In genomic region chr1:11735531-11735853, GRCh38 we compare ENCODE assay signal across 8 cellular contexts. TPM values are rescaled to one million over a fixed set of nuclear protein-coding genes. Genes with fewer than 3 reads are reported as not detected.
DNase-seq lines count a peak whose midpoint lies in the region; ATAC-seq, FAIRE-seq and TF ChIP-seq lines count a peak whose summit lies in the region.

No MANE protein-coding gene starts in this region.

- 18% methylated on average over 3 of the region's 4 CpGs for WGBS in HepG2 (ENCODE audit: low lambda C conversion rate)

- TF ChIP-seq CTCF in HepG2 (CRISPR knock-in tag; IDR thresholded peaks at IDR 0.05) (no peak), tibial artery (IDR thresholded peaks at IDR 0.05) (no peak)

- no peaks in the 10 kb centered on the region for H4K20me1 ChIP-seq in HepG2 (ENCODE audit: insufficient read depth, low read length)

- H3K4me1 ChIP-seq in HepG2 (ENCODE audit: insufficient read depth, low read length), result peaks cover 48% of the 10 kb centered on the region
- peaks cover 0 to 39% (median 20%) of the 10 kb centered on the region in 4 donors for H3K4me1 ChIP-seq in tibial artery

- POLR2A ChIA-PET in HepG2 (lab: Yijun Ruan, JAX), result interaction anchor here (0.6 to 3.5 kb wide), 9 partner anchors 8 to 473 kb away, joined by 3 to 17 read pairs (median 6); partner anchors contain the start of genes CLCN6, FBXO2, FBXO44 and MTHFR

- H3K9me3 Mint-ChIP-seq in activated naive CD4-positive, alpha-beta T cell treated with anti-CD3 and anti-CD28 coated beads, Interleukin-2, amount 10 ng/mL, durations not matched to agents 7 days and 5 days, result no peaks in the 10 kb centered on the region
- H3K9me3 Mint-ChIP-seq in activated naive CD4-positive, alpha-beta T cell treated with anti-CD3 and anti-CD28 coated beads, Interleukin-2, amount 50 U/mL, for 72 hours, result no peaks in the 10 kb centered on the region
- no peaks in the 10 kb centered on the region for H3K9me3 Mint-ChIP-seq in activated naive CD8-positive, alpha-beta T cell treated with anti-CD3 and anti-CD28 coated beads for 36 hours

- H3K4me3 Mint-ChIP-seq in activated naive CD4-positive, alpha-beta T cell treated with anti-CD3 and anti-CD28 coated beads, Interleukin-2, amount 10 ng/mL, durations not matched to agents 7 days and 5 days, result peak overlapping the region; percentile 95
- peak overlapping the region; percentile 98 for H3K4me3 Mint-ChIP-seq in activated naive CD8-positive, alpha-beta T cell treated with anti-CD3 and anti-CD28 coated beads for 36 hours

- H3K27ac Mint-ChIP-seq in activated naive CD4-positive, alpha-beta T cell treated with anti-CD3 and anti-CD28 coated beads, Interleukin-2, amount 10 ng/mL, durations not matched to agents 7 days and 5 days, result peak overlapping the region; percentile 88
- H3K27ac Mint-ChIP-seq in activated naive CD4-positive, alpha-beta T cell treated with anti-CD3 and anti-CD28 coated beads, Interleukin-2, amount 50 U/mL, for 72 hours, result peak overlapping the region in 1 of 2 donors; percentile 92
- H3K27ac Mint-ChIP-seq in activated naive CD8-positive, alpha-beta T cell treated with anti-CD3 and anti-CD28 coated beads for 36 hours, result no peak overlapping the region

- intact Hi-C loops in HepG2 (cut with micrococcal nuclease; ENCODE audit: unreplicated experiment), result no loop called here
- intact Hi-C loops in tibial artery (cut with DNase I; ENCODE audit: low total_unique reads), result loop anchor here (5.0 kb wide), 1 partner anchor 72 kb away; the partner anchor contains the start of genes CLCN6 and MTHFR

- no peak overlapping the region for H2AFZ ChIP-seq in HepG2 (ENCODE audit: low read length)

- no peak for ATAC-seq in activated naive CD4-positive, alpha-beta T cell treated with anti-CD3 and anti-CD28 coated beads, Interleukin-2, amount 50 U/mL, for 72 hours
- ATAC-seq in HepG2 (no peak), HG02798 (IDR thresholded peaks at IDR 0.05; ENCODE audit: poor library complexity, unreplicated experiment) (no peak), HG03460 (IDR thresholded peaks at IDR 0.05; ENCODE audit: unreplicated experiment) (no peak)

- H3K27me3 Mint-ChIP-seq in activated naive CD4-positive, alpha-beta T cell treated with anti-CD3 and anti-CD28 coated beads, Interleukin-2, amount 10 ng/mL, durations not matched to agents 7 days and 5 days, result peaks cover 25% of the 10 kb centered on the region
- no peaks in the 10 kb centered on the region for H3K27me3 Mint-ChIP-seq in activated naive CD8-positive, alpha-beta T cell treated with anti-CD3 and anti-CD28 coated beads for 36 hours

- no peak for TF ChIP-seq RAD21 in HepG2 (CRISPR knock-in tag; IDR thresholded peaks at IDR 0.05)

- TF ChIP-seq EP300 in HepG2 (IDR thresholded peaks at IDR 0.05; ENCODE audit: low read depth in 2 of 2, low read length in 2 of 2) (no peak; a peak in 1 of 4 replicates), HepG2 (CRISPR knock-in tag; IDR thresholded peaks at IDR 0.05; ENCODE audit: borderline replicate concordance) (no peak)

- CTCF ChIA-PET in activated naive CD4-positive, alpha-beta T cell treated with anti-CD3 and anti-CD28 coated beads, Interleukin-2, amount 10 ng/mL, durations not matched to agents 7 days and 5 days (lab: Charles Lee), result interaction anchor here (0.6 to 1.8 kb wide), 4 partner anchors 16 to 85 kb away, joined by 3 to 6 read pairs (median 4); partner anchors contain the start of gene FBXO6
- CTCF ChIA-PET in HepG2 (lab: Yijun Ruan, JAX; ENCODE audit: low intra/inter-chr PET ratio, low total read pairs), result no interaction called here

- no TSS peak for BruUV-seq in HepG2 (replicated peaks; lab: Mats Ljungman, UMichigan)

- no peak for DNase-seq in activated naive CD4-positive, alpha-beta T cell treated with anti-CD3 and anti-CD28 coated beads, Interleukin-2, amount 10 ng/mL, durations not matched to agents 7 days and 5 days
- no peak for DNase-seq in activated naive CD4-positive, alpha-beta T cell treated with anti-CD3 and anti-CD28 coated beads, Interleukin-2, amount 50 U/mL, for 72 hours (ENCODE audit: low spot score in 2 of 2)
- DNase-seq in activated naive CD8-positive, alpha-beta T cell treated with anti-CD3 and anti-CD28 coated beads for 36 hours, result no peak
- DNase-seq in HepG2 (ENCODE audit: low spot score), result no peak
- no peak for DNase-seq in tibial artery
- no peak for DNase-seq in NCI-H187 treated with DMSO at 0.1 percent for 48 hours (lab: John Stamatoyannopoulos, UW)

- H3K4me3 ChIP-seq in HepG2 (replicated peaks in 1 of 3; ENCODE audit: insufficient read depth in 1 of 3, low read depth in 2 of 3, low read length in 3 of 3), result peak overlapping the region; percentile 86 to 99 (median 98); a peak in 5 of 6 replicates
- H3K4me3 ChIP-seq in tibial artery, result peak overlapping the region; percentile 68

- H3K9me3 ChIP-seq in HepG2 (ENCODE audit: low read length), result no peaks in the 10 kb centered on the region
- H3K9me3 ChIP-seq in tibial artery, result no peaks in the 10 kb centered on the region

- FAIRE-seq in HepG2 (lab: Jason Lieb, UNC), result no peak

- H3K36me3 Mint-ChIP-seq in activated naive CD4-positive, alpha-beta T cell treated with anti-CD3 and anti-CD28 coated beads, Interleukin-2, amount 10 ng/mL, durations not matched to agents 7 days and 5 days, result peaks cover 8% of the 10 kb centered on the region
- H3K36me3 Mint-ChIP-seq in activated naive CD4-positive, alpha-beta T cell treated with anti-CD3 and anti-CD28 coated beads, Interleukin-2, amount 50 U/mL, for 72 hours, result peaks cover 0 to 5% of the 10 kb centered on the region in 2 donors
- peaks cover 2% of the 10 kb centered on the region for H3K36me3 Mint-ChIP-seq in activated naive CD8-positive, alpha-beta T cell treated with anti-CD3 and anti-CD28 coated beads for 36 hours

- peaks cover 0 to 3% of the 10 kb centered on the region in 2 experiments; a peak in 2 of 5 replicates for H3K27me3 ChIP-seq in HepG2 (ENCODE audit: control insufficient read depth in 1 of 2, insufficient read depth in 2 of 2, low read length in 2 of 2)
- no peaks in the 10 kb centered on the region for H3K27me3 ChIP-seq in tibial artery

- H3K36me3 ChIP-seq in HepG2 (replicated peaks in 1 of 2; ENCODE audit: control insufficient read depth in 1 of 2, insufficient read depth in 2 of 2, low read length in 2 of 2), result no peaks in the 10 kb centered on the region
- H3K36me3 ChIP-seq in tibial artery, result no peaks in the 10 kb centered on the region

- H3K27ac ChIP-seq in HepG2 (ENCODE audit: extremely low read length, insufficient read depth, low read length) (no peak overlapping the region), tibial artery (peak overlapping the region; percentile 77 to 81)

- in situ Hi-C loops in HepG2 (cut with HindIII; ENCODE audit: extremely low pct_ligation_motif_present, low pct_unique_long_range_greater_than_20kb), result no loop called here

- no peak for TF ChIP-seq POLR2A in HepG2 (IDR thresholded peaks at IDR 0.05; ENCODE audit: insufficient read depth in 1 of 2, low read depth in 2 of 2, low read length in 2 of 2)

- no peak overlapping the region for H3K9ac ChIP-seq in HepG2 (ENCODE audit: insufficient read depth, low read depth, low read length)

- H3K4me1 Mint-ChIP-seq in activated naive CD4-positive, alpha-beta T cell treated with anti-CD3 and anti-CD28 coated beads, Interleukin-2, amount 10 ng/mL, durations not matched to agents 7 days and 5 days, result peaks cover 78% of the 10 kb centered on the region
- H3K4me1 Mint-ChIP-seq in activated naive CD8-positive, alpha-beta T cell treated with anti-CD3 and anti-CD28 coated beads for 36 hours, result peaks cover 52% of the 10 kb centered on the region

- no peaks in the 10 kb centered on the region for H3K79me2 ChIP-seq in HepG2 (ENCODE audit: insufficient read depth, low read length)

- H3K4me2 ChIP-seq in HepG2 (ENCODE audit: low read depth, low read length), result peak overlapping the region; percentile 88

RNA-seq across cellular contexts. Expression of gene AGTRAP, which starts 0.4 kb away (rescaled TPM):
- total RNA-seq in activated naive CD4-positive, alpha-beta T cell treated with anti-CD3 and anti-CD28 coated beads, Interleukin-2, amount 50 U/mL, for 72 hours, result 10 to 100 TPM in 1 of 2 donors, 1 to 10 TPM in 1; 9.7 to 24.1 TPM
- 10 to 100 TPM; 10.2 to 11.0 TPM for total RNA-seq in activated naive CD8-positive, alpha-beta T cell treated with anti-CD3 and anti-CD28 coated beads for 36 hours
- 15.7 and 32.0 TPM in 2 replicates for total RNA-seq in HepG2 (2016; rRNA removed; fragmentation: Illumina TruSeq; extraction: Trizol)
- 18.6 and 25.8 TPM in 2 replicates for total RNA-seq in HepG2 (2016; cell fraction: cytosol; rRNA removed; fragmentation: Illumina TruSeq; extraction: Trizol; ENCODE audit: low read depth)
- total RNA-seq in HepG2 (2016; cell fraction: insoluble cytoplasmic fraction; rRNA removed; fragmentation: Illumina TruSeq; extraction: Trizol), result 15.6 and 33.2 TPM in 2 replicates
- total RNA-seq in HepG2 (2016; cell fraction: membrane; rRNA removed; fragmentation: Illumina TruSeq; extraction: Trizol), result 23.1 and 27.7 TPM in 2 replicates
- 23.8 and 30.7 TPM in 2 replicates for total RNA-seq in HepG2 (2016; cell fraction: nucleus; rRNA removed; fragmentation: Illumina TruSeq; extraction: Trizol)
- polyA plus RNA-seq in HepG2 (2011; rRNA removed), result 28.3 and 35.4 TPM in 2 replicates
- polyA plus RNA-seq in HepG2 (2011; cell fraction: cytosol; rRNA removed), result 29.2 and 46.7 TPM in 2 replicates
- 39.3 TPM in 2 replicates for polyA plus RNA-seq in HepG2 (2011; cell fraction: nucleus; rRNA removed)
- 22.4 and 25.3 TPM in 2 replicates for polyA plus RNA-seq in HepG2 (2012)
- polyA plus RNA-seq in HepG2 (2016; cell fraction: cytosol; fragmentation: Illumina TruSeq; extraction: Trizol; ENCODE audit: low read depth), result 25.0 and 27.3 TPM in 2 replicates
- polyA plus RNA-seq in HepG2 (2016; cell fraction: insoluble cytoplasmic fraction; fragmentation: Illumina TruSeq; extraction: Trizol; ENCODE audit: low read depth), result 15.8 and 17.2 TPM in 2 replicates
- 26.4 and 29.2 TPM in 2 replicates for polyA plus RNA-seq in HepG2 (2016; cell fraction: membrane; fragmentation: Illumina TruSeq; extraction: Trizol; ENCODE audit: low read depth)
- 49.1 and 50.0 TPM in 2 replicates for polyA plus RNA-seq in HepG2 (2016; cell fraction: nucleus; fragmentation: Illumina TruSeq; extraction: Trizol; ENCODE audit: insufficient read depth, low read depth)
- polyA minus RNA-seq in HepG2 (2011; rRNA and poly(A)+ RNA removed; ENCODE audit: low replicate concordance), result 34.5 and 53.9 TPM in 2 replicates
- polyA minus RNA-seq in HepG2 (2011; cell fraction: cytosol; rRNA and poly(A)+ RNA removed), result 15.4 and 16.0 TPM in 2 replicates
- 8.0 and 8.6 TPM in 2 replicates for polyA minus RNA-seq in HepG2 (2011; cell fraction: nucleus; rRNA and poly(A)+ RNA removed)

RNA-seq across cellular contexts. Expression of gene C1orf167, which starts 26.5 kb away (rescaled TPM):
- total RNA-seq in activated naive CD4-positive, alpha-beta T cell treated with anti-CD3 and anti-CD28 coated beads, Interleukin-2, amount 50 U/mL, for 72 hours, result not detected
- not detected for total RNA-seq in activated naive CD8-positive, alpha-beta T cell treated with anti-CD3 and anti-CD28 coated beads for 36 hours
- not detected in 2 replicates for total RNA-seq in HepG2 (2016; rRNA removed; fragmentation: Illumina TruSeq; extraction: Trizol)
- total RNA-seq in HepG2 (2016; cell fraction: cytosol; rRNA removed; fragmentation: Illumina TruSeq; extraction: Trizol; ENCODE audit: low read depth), result not detected in 2 replicates
- not detected in 2 replicates for total RNA-seq in HepG2 (2016; cell fraction: insoluble cytoplasmic fraction; rRNA removed; fragmentation: Illumina TruSeq; extraction: Trizol)
- total RNA-seq in HepG2 (2016; cell fraction: membrane; rRNA removed; fragmentation: Illumina TruSeq; extraction: Trizol), result not detected in 2 replicates
- total RNA-seq in HepG2 (2016; cell fraction: nucleus; rRNA removed; fragmentation: Illumina TruSeq; extraction: Trizol), result not detected in 2 replicates
- polyA plus RNA-seq in HepG2 (2011; rRNA removed), result not detected in 2 replicates
- polyA plus RNA-seq in HepG2 (2011; cell fraction: cytosol; rRNA removed), result not detected in 2 replicates
- polyA plus RNA-seq in HepG2 (2011; cell fraction: nucleus; rRNA removed), result 0.19 TPM in 1 of 2 replicates, not detected in the other
- 0.72 TPM in 1 of 2 replicates, not detected in the other for polyA plus RNA-seq in HepG2 (2012)
- polyA plus RNA-seq in HepG2 (2016; cell fraction: cytosol; fragmentation: Illumina TruSeq; extraction: Trizol; ENCODE audit: low read depth), result not detected in 2 replicates
- not detected in 2 replicates for polyA plus RNA-seq in HepG2 (2016; cell fraction: insoluble cytoplasmic fraction; fragmentation: Illumina TruSeq; extraction: Trizol; ENCODE audit: low read depth)
- polyA plus RNA-seq in HepG2 (2016; cell fraction: membrane; fragmentation: Illumina TruSeq; extraction: Trizol; ENCODE audit: low read depth), result not detected in 2 replicates
- polyA plus RNA-seq in HepG2 (2016; cell fraction: nucleus; fragmentation: Illumina TruSeq; extraction: Trizol; ENCODE audit: insufficient read depth, low read depth), result not detected in 2 replicates
- not detected in 2 replicates for polyA minus RNA-seq in HepG2 (2011; rRNA and poly(A)+ RNA removed; ENCODE audit: low replicate concordance)
- polyA minus RNA-seq in HepG2 (2011; cell fraction: cytosol; rRNA and poly(A)+ RNA removed), result not detected in 2 replicates
- polyA minus RNA-seq in HepG2 (2011; cell fraction: nucleus; rRNA and poly(A)+ RNA removed), result not detected in 2 replicates

RNA-seq across cellular contexts. Expression of gene DRAXIN, which starts 44.0 kb away (rescaled TPM):
- total RNA-seq in activated naive CD4-positive, alpha-beta T cell treated with anti-CD3 and anti-CD28 coated beads, Interleukin-2, amount 50 U/mL, for 72 hours, result under 1 TPM; 0.04 to 0.46 TPM
- total RNA-seq in activated naive CD8-positive, alpha-beta T cell treated with anti-CD3 and anti-CD28 coated beads for 36 hours, result under 1 TPM; 0.08 to 0.16 TPM
- total RNA-seq in HepG2 (2016; rRNA removed; fragmentation: Illumina TruSeq; extraction: Trizol), result 0.02 TPM in 1 of 2 replicates, not detected in the other
- not detected in 2 replicates for total RNA-seq in HepG2 (2016; cell fraction: cytosol; rRNA removed; fragmentation: Illumina TruSeq; extraction: Trizol; ENCODE audit: low read depth)
- 0.02 TPM in 1 of 2 replicates, not detected in the other for total RNA-seq in HepG2 (2016; cell fraction: insoluble cytoplasmic fraction; rRNA removed; fragmentation: Illumina TruSeq; extraction: Trizol)
- not detected in 2 replicates for total RNA-seq in HepG2 (2016; cell fraction: membrane; rRNA removed; fragmentation: Illumina TruSeq; extraction: Trizol)
- not detected in 2 replicates for total RNA-seq in HepG2 (2016; cell fraction: nucleus; rRNA removed; fragmentation: Illumina TruSeq; extraction: Trizol)
- polyA plus RNA-seq in HepG2 (2011; rRNA removed), result not detected in 2 replicates
- under 0.01 TPM in 1 of 2 replicates, not detected in the other for polyA plus RNA-seq in HepG2 (2011; cell fraction: cytosol; rRNA removed)
- polyA plus RNA-seq in HepG2 (2011; cell fraction: nucleus; rRNA removed), result not detected in 2 replicates
- polyA plus RNA-seq in HepG2 (2012), result not detected in 2 replicates
- not detected in 2 replicates for polyA plus RNA-seq in HepG2 (2016; cell fraction: cytosol; fragmentation: Illumina TruSeq; extraction: Trizol; ENCODE audit: low read depth)
- polyA plus RNA-seq in HepG2 (2016; cell fraction: insoluble cytoplasmic fraction; fragmentation: Illumina TruSeq; extraction: Trizol; ENCODE audit: low read depth), result not detected in 2 replicates
- polyA plus RNA-seq in HepG2 (2016; cell fraction: membrane; fragmentation: Illumina TruSeq; extraction: Trizol; ENCODE audit: low read depth), result not detected in 2 replicates
- polyA plus RNA-seq in HepG2 (2016; cell fraction: nucleus; fragmentation: Illumina TruSeq; extraction: Trizol; ENCODE audit: insufficient read depth, low read depth), result 0.05 TPM in 1 of 2 replicates, not detected in the other
- polyA minus RNA-seq in HepG2 (2011; rRNA and poly(A)+ RNA removed; ENCODE audit: low replicate concordance), result 0.09 and 0.10 TPM in 2 replicates
- not detected in 2 replicates for polyA minus RNA-seq in HepG2 (2011; cell fraction: cytosol; rRNA and poly(A)+ RNA removed)
- not detected in 2 replicates for polyA minus RNA-seq in HepG2 (2011; cell fraction: nucleus; rRNA and poly(A)+ RNA removed)

RNA-seq across cellular contexts. Expression of gene MAD2L2, which starts 54.5 kb away (rescaled TPM):
- 100 to 1,000 TPM in 1 of 2 donors, 10 to 100 TPM in 1; 76.7 to 115 TPM for total RNA-seq in activated naive CD4-positive, alpha-beta T cell treated with anti-CD3 and anti-CD28 coated beads, Interleukin-2, amount 50 U/mL, for 72 hours
- total RNA-seq in activated naive CD8-positive, alpha-beta T cell treated with anti-CD3 and anti-CD28 coated beads for 36 hours, result 10 to 100 TPM; 71.9 to 72.1 TPM
- 37.6 and 53.8 TPM in 2 replicates for total RNA-seq in HepG2 (2016; rRNA removed; fragmentation: Illumina TruSeq; extraction: Trizol)
- 164 and 195 TPM in 2 replicates for total RNA-seq in HepG2 (2016; cell fraction: cytosol; rRNA removed; fragmentation: Illumina TruSeq; extraction: Trizol; ENCODE audit: low read depth)
- 34.8 and 55.0 TPM in 2 replicates for total RNA-seq in HepG2 (2016; cell fraction: insoluble cytoplasmic fraction; rRNA removed; fragmentation: Illumina TruSeq; extraction: Trizol)
- total RNA-seq in HepG2 (2016; cell fraction: membrane; rRNA removed; fragmentation: Illumina TruSeq; extraction: Trizol), result 127 and 152 TPM in 2 replicates
- 28.6 and 32.6 TPM in 2 replicates for total RNA-seq in HepG2 (2016; cell fraction: nucleus; rRNA removed; fragmentation: Illumina TruSeq; extraction: Trizol)
- 51.8 and 53.0 TPM in 2 replicates for polyA plus RNA-seq in HepG2 (2011; rRNA removed)
- 56.2 and 86.8 TPM in 2 replicates for polyA plus RNA-seq in HepG2 (2011; cell fraction: cytosol; rRNA removed)
- 69.0 and 73.0 TPM in 2 replicates for polyA plus RNA-seq in HepG2 (2011; cell fraction: nucleus; rRNA removed)
- 33.6 and 38.0 TPM in 2 replicates for polyA plus RNA-seq in HepG2 (2012)
- 231 and 260 TPM in 2 replicates for polyA plus RNA-seq in HepG2 (2016; cell fraction: cytosol; fragmentation: Illumina TruSeq; extraction: Trizol; ENCODE audit: low read depth)
- polyA plus RNA-seq in HepG2 (2016; cell fraction: insoluble cytoplasmic fraction; fragmentation: Illumina TruSeq; extraction: Trizol; ENCODE audit: low read depth), result 43.5 and 51.8 TPM in 2 replicates
- polyA plus RNA-seq in HepG2 (2016; cell fraction: membrane; fragmentation: Illumina TruSeq; extraction: Trizol; ENCODE audit: low read depth), result 147 and 163 TPM in 2 replicates
- polyA plus RNA-seq in HepG2 (2016; cell fraction: nucleus; fragmentation: Illumina TruSeq; extraction: Trizol; ENCODE audit: insufficient read depth, low read depth), result 60.5 and 63.4 TPM in 2 replicates
- polyA minus RNA-seq in HepG2 (2011; rRNA and poly(A)+ RNA removed; ENCODE audit: low replicate concordance), result 65.7 and 126 TPM in 2 replicates
- polyA minus RNA-seq in HepG2 (2011; cell fraction: cytosol; rRNA and poly(A)+ RNA removed), result 20.8 and 24.6 TPM in 2 replicates
- 15.5 and 18.3 TPM in 2 replicates for polyA minus RNA-seq in HepG2 (2011; cell fraction: nucleus; rRNA and poly(A)+ RNA removed)
